Comparison of ENCODE assay signal across 29 cellular contexts in genomic region chr21:33033961-33034413, GRCh38. TPM values are rescaled to one million over a fixed set of nuclear protein-coding genes. Genes with fewer than 3 reads are reported as not detected.
"Had no signal": no experiment of that assay in that cellular context is flagged by ENCODE, and none has a peak within 500 bp of the region (broad histone marks: within the 10 kb centered on the region; RNA-seq: fewer than 3 reads in every experiment).

No MANE protein-coding gene starts in this region.

- H3K9me3 Mint-ChIP-seq: activated CD4-positive, alpha-beta T cell treated with anti-CD3 and anti-CD28 coated beads, Interleukin-2, amount 10 ng/mL, durations not matched to agents 7 days and 5 days; activated T-cell treated with anti-CD3 and anti-CD28 coated beads, Interleukin-2, amount 50 U/mL, for 72 hours; central memory CD8-positive, alpha-beta T cell; dendritic cell treated with granulocyte-macrophage colony-stimulating factor and Interleukin-4, amounts not matched to agents 40 ng/mL and 50 ng/mL, for 4 days; endodermal cell; mesothelial cell of epicardium; neural crest cell had no signal

- H3K36me3 Mint-ChIP-seq: mesothelial cell of epicardium had no signal

- H3K36me3 ChIP-seq: esophagus muscularis mucosa, heart left ventricle, spleen, tibial nerve had no signal

- H3K27ac ChIP-seq: esophagus muscularis mucosa, foreskin keratinocyte, heart left ventricle, spleen, tibial nerve had no signal

- H3K27ac Mint-ChIP-seq: activated CD4-positive, alpha-beta T cell treated with anti-CD3 and anti-CD28 coated beads, Interleukin-2, amount 10 ng/mL, durations not matched to agents 7 days and 5 days; activated naive CD8-positive, alpha-beta T cell; activated T-cell treated with anti-CD3 and anti-CD28 coated beads, Interleukin-2, amount 50 U/mL, for 72 hours; dendritic cell treated with granulocyte-macrophage colony-stimulating factor and Interleukin-4, amounts not matched to agents 40 ng/mL and 50 ng/mL, for 4 days; endodermal cell; mesothelial cell of epicardium; naive thymus-derived CD4-positive, alpha-beta T cell had no signal

- DNase-seq: activated CD4-positive, alpha-beta T cell treated with anti-CD3 and anti-CD28 coated beads for 1 hour; activated CD4-positive, alpha-beta T cell treated with anti-CD3 and anti-CD28 coated beads, Interleukin-2, amount 10 ng/mL, durations not matched to agents 7 days and 5 days; activated naive CD4-positive, alpha-beta T cell treated with Interleukin-2 at 50 U/mL for 16 hours; activated T-cell treated with anti-CD3 and anti-CD28 coated beads for 4 hours; activated T-cell treated with anti-CD3 and anti-CD28 coated beads, Interleukin-2, amount 50 U/mL, for 72 hours; anterior cingulate cortex; foreskin keratinocyte; heart left ventricle; islet precursor cell; left cardiac atrium; left ventricle myocardium superior; mammary epithelial cell; naive thymus-derived CD4-positive, alpha-beta T cell; spleen; stimulated activated naive CD4-positive, alpha-beta T cell treated with Interleukin-2 at 50 U/mL for 16 hours; T-helper 2 cell had no signal

- H3K4me3 ChIP-seq: esophagus muscularis mucosa, heart left ventricle, spleen, tibial nerve had no signal

- H3K4me1 ChIP-seq: foreskin keratinocyte had no signal

- FAIRE-seq: bronchial epithelial cell had no signal

- H3K4me3 Mint-ChIP-seq: activated CD4-positive, alpha-beta T cell treated with anti-CD3 and anti-CD28 coated beads, Interleukin-2, amount 10 ng/mL, durations not matched to agents 7 days and 5 days; activated naive CD8-positive, alpha-beta T cell; activated T-cell treated with anti-CD3 and anti-CD28 coated beads, Interleukin-2, amount 50 U/mL, for 72 hours; central memory CD8-positive, alpha-beta T cell; dendritic cell treated with granulocyte-macrophage colony-stimulating factor and Interleukin-4, amounts not matched to agents 40 ng/mL and 50 ng/mL, for 4 days; mesothelial cell of epicardium; naive thymus-derived CD4-positive, alpha-beta T cell; neural crest cell had no signal

- H3K9me3 ChIP-seq: esophagus muscularis mucosa, heart left ventricle, spleen, tibial nerve had no signal

- ATAC-seq: activated T-cell treated with anti-CD3 and anti-CD28 coated beads, Interleukin-2, amount 50 U/mL, for 72 hours; foreskin keratinocyte; heart left ventricle; left cardiac atrium; left ventricle myocardium superior; naive thymus-derived CD4-positive, alpha-beta T cell had no signal

RNA-seq across cellular contexts. Expression of gene OLIG2, which starts 8.3 kb away (rescaled TPM):
- total RNA-seq: activated CD4-positive, alpha-beta T cell treated with anti-CD3 and anti-CD28 coated beads, Interleukin-2, amount 10 ng/mL, durations not matched to agents 7 days and 5 days; activated T-cell treated with anti-CD3 and anti-CD28 coated beads, Interleukin-2, amount 50 U/mL, for 72 hours; bronchial epithelial cell; esophagus muscularis mucosa; foreskin keratinocyte; heart left ventricle; left cardiac atrium; left ventricle myocardium superior; mammary epithelial cell; naive thymus-derived CD4-positive, alpha-beta T cell; omental fat pad; posterior vena cava; urinary bladder had no signal
- polyA plus RNA-seq: adipose tissue; foreskin keratinocyte; heart left ventricle; mammary epithelial cell; naive thymus-derived CD4-positive, alpha-beta T cell; urinary bladder had no signal

RNA-seq across cellular contexts. Expression of gene OLIG1, which starts 36.0 kb away (rescaled TPM):
- total RNA-seq: activated CD4-positive, alpha-beta T cell treated with anti-CD3 and anti-CD28 coated beads, Interleukin-2, amount 10 ng/mL, durations not matched to agents 7 days and 5 days; activated T-cell treated with anti-CD3 and anti-CD28 coated beads, Interleukin-2, amount 50 U/mL, for 72 hours; bronchial epithelial cell; esophagus muscularis mucosa; foreskin keratinocyte; mammary epithelial cell; mesothelial cell of epicardium; omental fat pad; posterior vena cava; tibial nerve; urinary bladder had no signal
- polyA plus RNA-seq: foreskin keratinocyte; mammary epithelial cell; naive thymus-derived CD4-positive, alpha-beta T cell; urinary bladder had no signal
